1 cellular context compared by ENCODE assay signal in the genomic region with DNA sequence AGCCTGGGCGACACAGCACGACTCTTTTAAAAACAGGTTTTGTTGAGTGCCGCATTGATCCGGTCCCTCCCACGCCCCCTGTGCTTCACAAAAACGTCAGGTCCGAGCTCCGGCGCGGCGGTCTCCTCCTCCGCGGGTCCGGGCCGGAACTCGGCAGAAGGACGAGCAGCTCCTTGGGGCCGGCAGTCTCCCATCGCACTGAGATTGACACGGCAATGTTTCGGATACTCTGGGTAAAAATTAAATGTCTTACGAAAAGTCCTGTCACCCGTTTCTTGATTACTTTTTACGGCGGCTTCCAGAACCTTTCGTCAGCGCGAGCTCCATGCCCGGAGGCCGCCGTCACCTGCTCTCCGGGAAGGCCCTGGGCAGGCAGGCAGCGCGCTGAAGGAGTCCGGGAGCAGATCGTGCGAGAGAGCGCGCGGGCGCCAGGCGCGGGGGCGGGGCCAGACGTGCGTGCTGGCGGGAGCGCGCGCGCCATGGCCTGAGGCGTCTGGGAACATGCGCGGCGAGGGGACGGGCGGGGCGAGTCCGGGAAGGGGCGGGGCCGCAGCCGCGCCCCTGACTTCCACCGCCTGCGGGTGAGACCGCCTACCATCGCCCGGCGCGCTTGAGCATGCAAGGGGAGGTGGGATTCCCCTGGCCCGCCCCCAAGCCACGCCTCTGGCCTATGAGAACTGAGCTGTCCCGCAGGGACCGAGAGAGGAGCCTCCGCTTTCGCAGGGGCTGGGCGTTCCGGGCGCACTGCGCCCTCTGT.
TF ChIP-seq lines count a peak whose summit lies in the region.

No MANE protein-coding gene starts in this region.

TF ChIP-seq in HepG2, 621 proteins besides CTCF, POLR2A, EP300 and RAD21 (continued from another document and continues in another):
- TF ChIP-seq, protein P1, sequence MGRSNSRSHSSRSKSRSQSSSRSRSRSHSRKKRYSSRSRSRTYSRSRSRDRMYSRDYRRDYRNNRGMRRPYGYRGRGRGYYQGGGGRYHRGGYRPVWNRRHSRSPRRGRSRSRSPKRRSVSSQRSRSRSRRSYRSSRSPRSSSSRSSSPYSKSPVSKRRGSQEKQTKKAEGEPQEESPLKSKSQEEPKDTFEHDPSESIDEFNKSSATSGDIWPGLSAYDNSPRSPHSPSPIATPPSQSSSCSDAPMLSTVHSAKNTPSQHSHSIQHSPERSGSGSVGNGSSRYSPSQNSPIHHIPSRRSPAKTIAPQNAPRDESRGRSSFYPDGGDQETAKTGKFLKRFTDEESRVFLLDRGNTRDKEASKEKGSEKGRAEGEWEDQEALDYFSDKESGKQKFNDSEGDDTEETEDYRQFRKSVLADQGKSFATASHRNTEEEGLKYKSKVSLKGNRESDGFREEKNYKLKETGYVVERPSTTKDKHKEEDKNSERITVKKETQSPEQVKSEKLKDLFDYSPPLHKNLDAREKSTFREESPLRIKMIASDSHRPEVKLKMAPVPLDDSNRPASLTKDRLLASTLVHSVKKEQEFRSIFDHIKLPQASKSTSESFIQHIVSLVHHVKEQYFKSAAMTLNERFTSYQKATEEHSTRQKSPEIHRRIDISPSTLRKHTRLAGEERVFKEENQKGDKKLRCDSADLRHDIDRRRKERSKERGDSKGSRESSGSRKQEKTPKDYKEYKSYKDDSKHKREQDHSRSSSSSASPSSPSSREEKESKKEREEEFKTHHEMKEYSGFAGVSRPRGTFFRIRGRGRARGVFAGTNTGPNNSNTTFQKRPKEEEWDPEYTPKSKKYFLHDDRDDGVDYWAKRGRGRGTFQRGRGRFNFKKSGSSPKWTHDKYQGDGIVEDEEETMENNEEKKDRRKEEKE (IDR thresholded peaks at IDR 0.05), result no peak
- TF ChIP-seq FOXO1 (CRISPR knock-in tag; IDR thresholded peaks at IDR 0.05) (peak; percentile 46; the same call in 1 of the 2 replicates), ZNF224 (CRISPR knock-in tag; IDR thresholded peaks at IDR 0.05) (0 out of 2 replicates have a peak, but pooled peaks have one; percentile 36), IRF2 (CRISPR knock-in tag; IDR thresholded peaks at IDR 0.05) (peak; percentile 48; the same call in 1 of the 2 replicates), ARNTL (CRISPR knock-in tag; IDR thresholded peaks at IDR 0.05) (peak; percentile 47; the same call in 1 of the 2 replicates), POLR2AphosphoS5 (IDR thresholded peaks at IDR 0.05; ENCODE audit: low read depth, low read length) (peak; percentile 88), GFI1 (CRISPR knock-in tag; IDR thresholded peaks at IDR 0.05; ENCODE audit: borderline replicate concordance) (peak; percentile 69; the same call in 1 of the 2 replicates), ZBTB38 (CRISPR knock-in tag; IDR thresholded peaks at IDR 0.05) (peak; percentile 72; the same call in 1 of the 2 replicates), TAF1 (CRISPR knock-in tag; IDR thresholded peaks at IDR 0.05) (peak; percentile 92), ZNF563 (CRISPR knock-in tag; IDR thresholded peaks at IDR 0.05) (peak; percentile 90; the same call in 1 of the 2 replicates), HNRNPLL (IDR thresholded peaks at IDR 0.05; ENCODE audit: low read depth, low read length, poor library complexity, severe bottlenecking) (peak; percentile 86), ZNF674 (CRISPR knock-in tag; IDR thresholded peaks at IDR 0.05; ENCODE audit: low read depth) (no peak), SALL2 (CRISPR knock-in tag; IDR thresholded peaks at IDR 0.05) (peak; percentile 93), ZNF205 (CRISPR knock-in tag; IDR thresholded peaks at IDR 0.05) (0 out of 2 replicates have a peak, but pooled peaks have one; percentile 53), KDM5B (CRISPR knock-in tag; IDR thresholded peaks at IDR 0.05; ENCODE audit: borderline replicate concordance) (no peak), ARHGAP35 (CRISPR knock-in tag; IDR thresholded peaks at IDR 0.05; ENCODE audit: borderline replicate concordance) (peak; percentile 29; the same call in 1 of the 2 replicates), ZNF773 (CRISPR knock-in tag; IDR thresholded peaks at IDR 0.05; ENCODE audit: borderline replicate concordance) (0 out of 2 replicates have a peak, but pooled peaks have one; percentile 55), ZNF501 (CRISPR knock-in tag; IDR thresholded peaks at IDR 0.05) (peak; percentile 74; the same call in 1 of the 2 replicates), SRY (CRISPR knock-in tag; IDR thresholded peaks at IDR 0.05) (peak; percentile 76; the same call in 1 of the 2 replicates), ZNF547 (CRISPR knock-in tag; IDR thresholded peaks at IDR 0.05) (peak; percentile 63; the same call in 1 of the 2 replicates), RARA (CRISPR knock-in tag; IDR thresholded peaks at IDR 0.05) (0 out of 2 replicates have a peak, but pooled peaks have one; percentile 6), ZNF850 (CRISPR knock-in tag; conservative IDR thresholded peaks at IDR 0.05) (peak; percentile 95), ZNF317 (CRISPR knock-in tag; IDR thresholded peaks at IDR 0.05) (peak; percentile 71; the same call in 1 of the 2 replicates), SOX5 (CRISPR knock-in tag; IDR thresholded peaks at IDR 0.05; ENCODE audit: borderline replicate concordance) (peak; percentile 41), SP4 (CRISPR knock-in tag; IDR thresholded peaks at IDR 0.05) (peak; percentile 94), TAF15 (IDR thresholded peaks at IDR 0.05; ENCODE audit: low read depth, low read length, poor library complexity, severe bottlenecking) (no peak), ZBTB21 (CRISPR knock-in tag; IDR thresholded peaks at IDR 0.05) (0 out of 2 replicates have a peak, but pooled peaks have one; percentile 27), ZNF749 (CRISPR knock-in tag; IDR thresholded peaks at IDR 0.05; ENCODE audit: borderline replicate concordance) (no peak; the same call in 1 of the 2 replicates), ZNF24 (IDR thresholded peaks at IDR 0.05) (no peak)
- TF ChIP-seq, protein P2, sequence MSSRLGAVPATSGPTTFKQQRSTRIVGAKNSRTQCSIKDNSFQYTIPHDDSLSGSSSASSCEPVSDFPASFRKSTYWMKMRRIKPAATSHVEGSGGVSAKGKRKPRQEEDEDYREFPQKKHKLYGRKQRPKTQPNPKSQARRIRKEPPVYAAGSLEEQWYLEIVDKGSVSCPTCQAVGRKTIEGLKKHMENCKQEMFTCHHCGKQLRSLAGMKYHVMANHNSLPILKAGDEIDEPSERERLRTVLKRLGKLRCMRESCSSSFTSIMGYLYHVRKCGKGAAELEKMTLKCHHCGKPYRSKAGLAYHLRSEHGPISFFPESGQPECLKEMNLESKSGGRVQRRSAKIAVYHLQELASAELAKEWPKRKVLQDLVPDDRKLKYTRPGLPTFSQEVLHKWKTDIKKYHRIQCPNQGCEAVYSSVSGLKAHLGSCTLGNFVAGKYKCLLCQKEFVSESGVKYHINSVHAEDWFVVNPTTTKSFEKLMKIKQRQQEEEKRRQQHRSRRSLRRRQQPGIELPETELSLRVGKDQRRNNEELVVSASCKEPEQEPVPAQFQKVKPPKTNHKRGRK (CRISPR knock-in tag; IDR thresholded peaks at IDR 0.05), result no peak
- TF ChIP-seq, protein P3, sequence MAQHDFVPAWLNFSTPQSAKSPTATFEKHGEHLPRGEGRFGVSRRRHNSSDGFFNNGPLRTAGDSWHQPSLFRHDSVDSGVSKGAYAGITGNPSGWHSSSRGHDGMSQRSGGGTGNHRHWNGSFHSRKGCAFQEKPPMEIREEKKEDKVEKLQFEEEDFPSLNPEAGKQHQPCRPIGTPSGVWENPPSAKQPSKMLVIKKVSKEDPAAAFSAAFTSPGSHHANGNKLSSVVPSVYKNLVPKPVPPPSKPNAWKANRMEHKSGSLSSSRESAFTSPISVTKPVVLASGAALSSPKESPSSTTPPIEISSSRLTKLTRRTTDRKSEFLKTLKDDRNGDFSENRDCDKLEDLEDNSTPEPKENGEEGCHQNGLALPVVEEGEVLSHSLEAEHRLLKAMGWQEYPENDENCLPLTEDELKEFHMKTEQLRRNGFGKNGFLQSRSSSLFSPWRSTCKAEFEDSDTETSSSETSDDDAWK (CRISPR knock-in tag; IDR thresholded peaks at IDR 0.05), result no peak
- TF ChIP-seq, protein P4, sequence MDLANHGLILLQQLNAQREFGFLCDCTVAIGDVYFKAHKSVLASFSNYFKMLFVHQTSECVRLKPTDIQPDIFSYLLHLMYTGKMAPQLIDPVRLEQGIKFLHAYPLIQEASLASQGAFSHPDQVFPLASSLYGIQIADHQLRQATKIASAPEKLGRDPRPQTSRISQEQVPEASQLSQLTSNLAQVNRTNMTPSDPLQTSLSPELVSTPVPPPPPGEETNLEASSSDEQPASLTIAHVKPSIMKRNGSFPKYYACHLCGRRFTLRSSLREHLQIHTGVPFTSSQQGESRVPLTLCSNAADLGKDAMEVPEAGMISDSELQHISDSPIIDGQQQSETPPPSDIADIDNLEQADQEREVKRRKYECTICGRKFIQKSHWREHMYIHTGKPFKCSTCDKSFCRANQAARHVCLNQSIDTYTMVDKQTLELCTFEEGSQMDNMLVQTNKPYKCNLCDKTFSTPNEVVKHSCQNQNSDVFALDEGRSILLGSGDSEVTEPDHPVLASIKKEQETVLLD (CRISPR knock-in tag; IDR thresholded peaks at IDR 0.05; ENCODE audit: low read depth), result 0 out of 2 replicates have a peak, but pooled peaks have one; percentile 28
- TF ChIP-seq, protein P5, sequence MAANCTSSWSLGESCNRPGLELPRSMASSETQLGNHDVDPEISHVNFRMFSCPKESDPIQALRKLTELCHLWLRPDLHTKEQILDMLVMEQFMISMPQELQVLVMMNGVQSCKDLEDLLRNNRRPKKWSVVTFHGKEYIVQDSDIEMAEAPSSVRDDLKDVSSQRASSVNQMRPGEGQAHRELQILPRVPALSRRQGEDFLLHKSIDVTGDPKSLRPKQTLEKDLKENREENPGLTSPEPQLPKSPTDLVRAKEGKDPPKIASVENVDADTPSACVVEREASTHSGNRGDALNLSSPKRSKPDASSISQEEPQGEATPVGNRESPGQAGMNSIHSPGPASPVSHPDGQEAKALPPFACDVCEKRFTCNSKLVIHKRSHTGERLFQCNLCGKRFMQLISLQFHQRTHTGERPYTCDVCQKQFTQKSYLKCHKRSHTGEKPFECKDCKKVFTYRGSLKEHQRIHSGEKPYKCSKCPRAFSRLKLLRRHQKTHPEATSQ (CRISPR knock-in tag; IDR thresholded peaks at IDR 0.05; ENCODE audit: borderline replicate concordance), result 0 out of 2 replicates have a peak, but pooled peaks have one; percentile 4
- TF ChIP-seq, protein P6, sequence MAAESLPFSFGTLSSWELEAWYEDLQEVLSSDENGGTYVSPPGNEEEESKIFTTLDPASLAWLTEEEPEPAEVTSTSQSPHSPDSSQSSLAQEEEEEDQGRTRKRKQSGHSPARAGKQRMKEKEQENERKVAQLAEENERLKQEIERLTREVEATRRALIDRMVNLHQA (CRISPR knock-in tag; IDR thresholded peaks at IDR 0.05), result 0 out of 2 replicates have a peak, but pooled peaks have one; percentile 31
- TF ChIP-seq, protein P7, sequence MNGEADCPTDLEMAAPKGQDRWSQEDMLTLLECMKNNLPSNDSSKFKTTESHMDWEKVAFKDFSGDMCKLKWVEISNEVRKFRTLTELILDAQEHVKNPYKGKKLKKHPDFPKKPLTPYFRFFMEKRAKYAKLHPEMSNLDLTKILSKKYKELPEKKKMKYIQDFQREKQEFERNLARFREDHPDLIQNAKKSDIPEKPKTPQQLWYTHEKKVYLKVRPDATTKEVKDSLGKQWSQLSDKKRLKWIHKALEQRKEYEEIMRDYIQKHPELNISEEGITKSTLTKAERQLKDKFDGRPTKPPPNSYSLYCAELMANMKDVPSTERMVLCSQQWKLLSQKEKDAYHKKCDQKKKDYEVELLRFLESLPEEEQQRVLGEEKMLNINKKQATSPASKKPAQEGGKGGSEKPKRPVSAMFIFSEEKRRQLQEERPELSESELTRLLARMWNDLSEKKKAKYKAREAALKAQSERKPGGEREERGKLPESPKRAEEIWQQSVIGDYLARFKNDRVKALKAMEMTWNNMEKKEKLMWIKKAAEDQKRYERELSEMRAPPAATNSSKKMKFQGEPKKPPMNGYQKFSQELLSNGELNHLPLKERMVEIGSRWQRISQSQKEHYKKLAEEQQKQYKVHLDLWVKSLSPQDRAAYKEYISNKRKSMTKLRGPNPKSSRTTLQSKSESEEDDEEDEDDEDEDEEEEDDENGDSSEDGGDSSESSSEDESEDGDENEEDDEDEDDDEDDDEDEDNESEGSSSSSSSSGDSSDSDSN (CRISPR knock-in tag; IDR thresholded peaks at IDR 0.05), result peak; percentile 89
- TF ChIP-seq, protein P8, sequence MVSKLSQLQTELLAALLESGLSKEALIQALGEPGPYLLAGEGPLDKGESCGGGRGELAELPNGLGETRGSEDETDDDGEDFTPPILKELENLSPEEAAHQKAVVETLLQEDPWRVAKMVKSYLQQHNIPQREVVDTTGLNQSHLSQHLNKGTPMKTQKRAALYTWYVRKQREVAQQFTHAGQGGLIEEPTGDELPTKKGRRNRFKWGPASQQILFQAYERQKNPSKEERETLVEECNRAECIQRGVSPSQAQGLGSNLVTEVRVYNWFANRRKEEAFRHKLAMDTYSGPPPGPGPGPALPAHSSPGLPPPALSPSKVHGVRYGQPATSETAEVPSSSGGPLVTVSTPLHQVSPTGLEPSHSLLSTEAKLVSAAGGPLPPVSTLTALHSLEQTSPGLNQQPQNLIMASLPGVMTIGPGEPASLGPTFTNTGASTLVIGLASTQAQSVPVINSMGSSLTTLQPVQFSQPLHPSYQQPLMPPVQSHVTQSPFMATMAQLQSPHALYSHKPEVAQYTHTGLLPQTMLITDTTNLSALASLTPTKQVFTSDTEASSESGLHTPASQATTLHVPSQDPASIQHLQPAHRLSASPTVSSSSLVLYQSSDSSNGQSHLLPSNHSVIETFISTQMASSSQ (IDR thresholded peaks at IDR 0.05; ENCODE audit: low read depth), result no peak
- TF ChIP-seq, protein P8 (CRISPR knock-in tag; IDR thresholded peaks at IDR 0.05; ENCODE audit: borderline replicate concordance), result no peak
